In the genomic region with DNA sequence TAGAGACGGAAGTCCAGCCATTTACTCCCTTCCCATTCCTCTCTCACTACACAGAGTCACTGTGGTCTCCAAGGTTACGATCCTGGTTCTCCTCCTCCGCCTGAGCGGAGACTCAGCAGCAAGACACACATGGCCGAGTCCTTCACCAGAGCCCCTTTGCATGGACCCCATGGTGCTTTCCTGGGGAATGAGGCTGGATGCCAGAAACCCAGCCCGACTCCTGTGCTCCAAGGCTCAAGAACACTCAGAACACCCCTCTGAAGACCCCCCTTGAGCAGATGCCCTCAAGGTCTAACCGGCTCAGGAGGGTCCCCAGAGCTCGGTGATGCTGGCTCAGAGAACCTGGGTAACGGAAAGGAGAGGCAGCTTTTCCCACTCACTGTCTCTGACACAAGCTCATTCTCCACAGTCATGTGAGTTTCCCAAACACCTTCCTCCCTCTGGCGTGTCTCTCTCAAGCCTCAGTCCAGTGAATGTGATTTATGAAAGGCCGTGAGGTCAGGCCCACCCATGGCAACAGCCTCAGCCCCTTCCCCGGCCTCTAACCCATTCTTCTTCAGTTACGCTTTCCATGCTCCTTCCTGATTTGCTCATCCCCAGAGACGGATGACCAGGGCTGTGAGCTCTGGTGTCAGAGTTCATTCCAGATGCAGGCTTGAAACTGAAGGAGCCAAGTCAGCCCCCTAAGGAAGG, we compare ENCODE assay signal across 25 cellular contexts.
A peak's percentile ranks its signal among the peaks of the same experiment; 100 is the strongest.
DNase-seq lines count a peak whose midpoint lies in the region; ATAC-seq, FAIRE-seq and TF ChIP-seq lines count a peak whose summit lies in the region.
"Had no signal": no experiment of that assay in that cellular context is flagged by ENCODE, and none has a peak within 500 bp of the region (broad histone marks: within the 10 kb centered on the region; RNA-seq: fewer than 3 reads in every experiment).

No MANE protein-coding gene starts in this region.

- CTCF ChIA-PET in SK-N-SH (lab: Yijun Ruan, JAX) = interaction anchor here (0.9 kb wide), 1 partner anchor 392 kb away, joined by 4 read pairs; no protein-coding TSS in a partner anchor

- no peaks in the 10 kb centered on the region for H4K20me1 ChIP-seq in astrocyte (ENCODE audit: insufficient read depth, low read length)
- H4K20me1 ChIP-seq in SK-N-SH (ENCODE audit: insufficient read depth) = no peaks in the 10 kb centered on the region

- H3K4me2 ChIP-seq in astrocyte (ENCODE audit: low read length) (no peak overlapping the region), SK-N-SH (no peak overlapping the region)
- H3K4me2 ChIP-seq: BLaER1 treated with 17β-estradiol and CSF1 and Interleukin-3, amounts not matched to agents 10 nM and 100 nM; KMS-11 had no signal

- peaks cover 5% of the 10 kb centered on the region for H3K27me3 Mint-ChIP-seq in astrocyte (ENCODE audit: low read depth, unreplicated experiment)
- peaks cover 10% of the 10 kb centered on the region for H3K27me3 Mint-ChIP-seq in nephron progenitor cell (ENCODE audit: low read depth, poor library complexity)

- ATAC-seq in body of pancreas = no peak
- ATAC-seq: HCT116, Right ventricle myocardium inferior had no signal

- H3K27ac Mint-ChIP-seq in astrocyte (ENCODE audit: unreplicated experiment) (no peak overlapping the region), nephron progenitor cell (peak overlapping the region; percentile 96)
- H3K27ac Mint-ChIP-seq: CD4-positive, alpha-beta memory T cell had no signal

- H3K4me3 ChIP-seq in astrocyte (ENCODE audit: insufficient read depth, low read depth, low read length) = no peak overlapping the region
- H3K4me3 ChIP-seq in spleen = no peak overlapping the region
- H3K4me3 ChIP-seq in SK-N-SH (ENCODE audit: low read depth in 2 of 2, low read length in 1 of 2) = no peak overlapping the region
- no peak overlapping the region for H3K4me3 ChIP-seq in body of pancreas
- H3K4me3 ChIP-seq: BLaER1 treated with 17β-estradiol and CSF1 and Interleukin-3, amounts not matched to agents 10 nM and 100 nM; Peyer's patch had no signal

- intact Hi-C loops in spleen (cut with DNase I; ENCODE audit: low total_unique reads) (no loop called here), body of pancreas (cut with DNase I) (no loop called here)

- TF ChIP-seq CTCF in astrocyte (IDR thresholded peaks at IDR 0.05; ENCODE audit: insufficient read depth, low read depth, low read length) (no peak), nephron progenitor cell (IDR thresholded peaks at IDR 0.05) (no peak), spleen (IDR thresholded peaks at IDR 0.05 in 8 of 11, conservative IDR thresholded peaks at IDR 0.05 in 3 of 11) (no peak), SK-N-SH (IDR thresholded peaks at IDR 0.05) (no peak), body of pancreas (IDR thresholded peaks at IDR 0.05) (no peak)

- TF ChIP-seq POLR2A in spleen (IDR thresholded peaks at IDR 0.05) (no peak), body of pancreas (IDR thresholded peaks at IDR 0.05) (no peak)

- H3K4me1 ChIP-seq in astrocyte (ENCODE audit: insufficient read depth, low read length) (no peaks in the 10 kb centered on the region), spleen (peaks cover 0 to 3% (median 0%) of the 10 kb centered on the region in 6 donors), SK-N-SH (ENCODE audit: control insufficient read depth in 1 of 2, insufficient read depth in 2 of 2, low read depth in 1 of 2, low read length in 1 of 2) (no peaks in the 10 kb centered on the region), body of pancreas (no peaks in the 10 kb centered on the region)
- H3K4me1 ChIP-seq: Caco-2, Peyer's patch had no signal

- H3K9me3 ChIP-seq in astrocyte (ENCODE audit: insufficient read depth, low read depth, low read length) = no peaks in the 10 kb centered on the region
- peaks cover 0 to 2% (median under 1%) of the 10 kb centered on the region in 8 donors for H3K9me3 ChIP-seq in spleen
- no peaks in the 10 kb centered on the region for H3K9me3 ChIP-seq in SK-N-SH
- H3K9me3 ChIP-seq in body of pancreas = no peaks in the 10 kb centered on the region
- H3K9me3 ChIP-seq: Caco-2, Peyer's patch had no signal

- POLR2A ChIA-PET in SK-N-SH (lab: Yijun Ruan, JAX) = no interaction called here

- no peak for TF ChIP-seq RAD21 in SK-N-SH (IDR thresholded peaks at IDR 0.05; ENCODE audit: low read length)

- TF ChIP-seq EP300 in SK-N-SH (IDR thresholded peaks at IDR 0.05; ENCODE audit: borderline replicate concordance in 1 of 2, low read depth in 1 of 2, low read length in 1 of 2) = no peak

- WGBS in spleen, 5 donors = 74 to 86% (median 79%) methylated on average over 14 of the region's 14 CpGs
- 91% methylated on average over 11 of the region's 14 CpGs for WGBS in SK-N-SH (ENCODE audit: low lambda C conversion rate)
- 71 to 76% methylated on average over 10 to 14 of the region's 14 CpGs for WGBS in body of pancreas, 2 donors

- H3K79me2 ChIP-seq in astrocyte (ENCODE audit: insufficient read depth, low read length) = no peaks in the 10 kb centered on the region
- H3K79me2 ChIP-seq in SK-N-SH (ENCODE audit: insufficient read depth) = no peaks in the 10 kb centered on the region

- peaks cover 5% of the 10 kb centered on the region for H3K36me3 Mint-ChIP-seq in astrocyte (ENCODE audit: low read depth, unreplicated experiment)
- peaks cover 11% of the 10 kb centered on the region for H3K36me3 Mint-ChIP-seq in nephron progenitor cell (ENCODE audit: low read depth)
- H3K36me3 Mint-ChIP-seq: CD4-positive, alpha-beta memory T cell had no signal

- H3K4me1 Mint-ChIP-seq in astrocyte (ENCODE audit: low read depth, unreplicated experiment) (no peaks in the 10 kb centered on the region), nephron progenitor cell (peaks cover 52% of the 10 kb centered on the region)

- H3K4me3 Mint-ChIP-seq in astrocyte (ENCODE audit: unreplicated experiment) (peak overlapping the region; percentile 48), nephron progenitor cell (peak overlapping the region; percentile 56)
- H3K4me3 Mint-ChIP-seq: CD4-positive, alpha-beta memory T cell had no signal

- H3K9me2 ChIP-seq in SK-N-SH = no peaks in the 10 kb centered on the region

- no peaks in the 10 kb centered on the region for H3K9me3 Mint-ChIP-seq in astrocyte (ENCODE audit: unreplicated experiment)
- peaks cover 13% of the 10 kb centered on the region for H3K9me3 Mint-ChIP-seq in nephron progenitor cell

- H3K9ac ChIP-seq in astrocyte (ENCODE audit: low read length) (no peak overlapping the region), SK-N-SH (no peak overlapping the region)
- H3K9ac ChIP-seq: BLaER1 treated with 17β-estradiol and CSF1 and Interleukin-3, amounts not matched to agents 10 nM and 100 nM; KMS-11 had no signal

- no peak overlapping the region for H3K27ac ChIP-seq in astrocyte (ENCODE audit: low read depth, low read length)
- no peak overlapping the region for H3K27ac ChIP-seq in spleen
- H3K27ac ChIP-seq in SK-N-SH (ENCODE audit: low read depth in 2 of 2, low read length in 1 of 2) = no peak overlapping the region
- H3K27ac ChIP-seq in body of pancreas = no peak overlapping the region
- H3K27ac ChIP-seq: 22Rv1; BLaER1 treated with 17β-estradiol and CSF1 and Interleukin-3, amounts not matched to agents 10 nM and 100 nM; KMS-11; Peyer's patch had no signal

- H3K27me3 ChIP-seq in astrocyte (ENCODE audit: insufficient read depth, low read length) (no peaks in the 10 kb centered on the region), spleen (replicated peaks in 1 of 7) (peaks cover 0 to 9% (median 0%) of the 10 kb centered on the region in 7 donors), SK-N-SH (ENCODE audit: insufficient read depth) (no peaks in the 10 kb centered on the region), body of pancreas (no peaks in the 10 kb centered on the region)
- H3K27me3 ChIP-seq: Peyer's patch had no signal

- no peak for FAIRE-seq in astrocyte (lab: Jason Lieb, UNC)
- FAIRE-seq: GM12891 had no signal

- no peaks in the 10 kb centered on the region for H3K36me3 ChIP-seq in astrocyte (ENCODE audit: insufficient read depth, low read length)
- H3K36me3 ChIP-seq in spleen = no peaks in the 10 kb centered on the region
- H3K36me3 ChIP-seq in SK-N-SH (replicated peaks in 1 of 2; ENCODE audit: control insufficient read depth in 1 of 2, insufficient read depth in 2 of 2, low read length in 1 of 2) = no peaks in the 10 kb centered on the region
- no peaks in the 10 kb centered on the region for H3K36me3 ChIP-seq in body of pancreas (replicated peaks in 1 of 2; ENCODE audit: insufficient read depth in 1 of 2, low read depth in 2 of 2)
- H3K36me3 ChIP-seq: BLaER1 treated with 17β-estradiol and CSF1 and Interleukin-3, amounts not matched to agents 10 nM and 100 nM; Peyer's patch had no signal

- no peaks in the 10 kb centered on the region for H3F3A ChIP-seq in SK-N-SH (replicated peaks; ENCODE audit: insufficient read depth)

- peak; percentile 54 for DNase-seq in activated effector memory CD4-positive, alpha-beta T cell treated with anti-CD3 and anti-CD28 coated beads, Interleukin-2, amount 50 U/mL, for 16 hours
- no peak for DNase-seq in activated effector memory CD4-positive, alpha-beta T cell treated with Interleukin-2 at 50 U/mL for 16 hours
- no peak for DNase-seq in astrocyte (ENCODE audit: low read depth)
- DNase-seq in nephron progenitor cell = peak; percentile 65
- peak; percentile 47 for DNase-seq in spleen
- no peak for DNase-seq in SK-N-SH
- DNase-seq in body of pancreas = no peak
- no peak for DNase-seq in activated CD4-positive, CD25-positive, alpha-beta regulatory T cell treated with anti-CD3 and anti-CD28 coated beads, Interleukin-2, amount 50 U/mL, for 72 hours
- DNase-seq: ACHN; Caco-2; CD4-positive, alpha-beta memory T cell; DMS153; NCI-H1105; NCI-H2029 treated with DMSO at 0.1 percent for 48 hours; NCI-H2171; NCI-H345; NCI-H524 treated with DMSO at 0.1 percent for 48 hours; NCI-H82 had no signal

- no peak overlapping the region for H2AFZ ChIP-seq in astrocyte (ENCODE audit: low read depth, low read length)
- H2AFZ ChIP-seq in SK-N-SH (ENCODE audit: low read depth) = no peak overlapping the region

TF ChIP-seq in SK-N-SH, 30 proteins besides CTCF, POLR2A, EP300 and RAD21 (continues in another document):
- TF ChIP-seq, protein P1, sequence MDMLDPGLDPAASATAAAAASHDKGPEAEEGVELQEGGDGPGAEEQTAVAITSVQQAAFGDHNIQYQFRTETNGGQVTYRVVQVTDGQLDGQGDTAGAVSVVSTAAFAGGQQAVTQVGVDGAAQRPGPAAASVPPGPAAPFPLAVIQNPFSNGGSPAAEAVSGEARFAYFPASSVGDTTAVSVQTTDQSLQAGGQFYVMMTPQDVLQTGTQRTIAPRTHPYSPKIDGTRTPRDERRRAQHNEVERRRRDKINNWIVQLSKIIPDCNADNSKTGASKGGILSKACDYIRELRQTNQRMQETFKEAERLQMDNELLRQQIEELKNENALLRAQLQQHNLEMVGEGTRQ (IDR thresholded peaks at IDR 0.05; ENCODE audit: borderline replicate concordance, low read depth, low read length) = no peak
- no peak for TF ChIP-seq YY1 (IDR thresholded peaks at IDR 0.05; ENCODE audit: low read depth)
- no peak for TF ChIP-seq SIN3A (IDR thresholded peaks at IDR 0.05; ENCODE audit: borderline replicate concordance, low read depth, low read length)
- TF ChIP-seq CHD2 (IDR thresholded peaks at IDR 0.05; ENCODE audit: low read length, partially characterized antibody) = no peak

Comparison
In these comparisons a context has a peak if more than half of its experiments do, and no peak if none do; other contexts are left out.
1. DNase-seq: peak in activated effector memory CD4-positive, alpha-beta T cell treated with anti-CD3 and anti-CD28 coated beads, Interleukin-2, amount 50 U/mL, for 16 hours (single experiment), nephron progenitor cell (single experiment) and spleen (single experiment); none in activated effector memory CD4-positive, alpha-beta T cell treated with Interleukin-2 at 50 U/mL for 16 hours (single experiment), astrocyte (single experiment), SK-N-SH (single experiment), body of pancreas (0 of 4) and activated CD4-positive, CD25-positive, alpha-beta regulatory T cell treated with anti-CD3 and anti-CD28 coated beads, Interleukin-2, amount 50 U/mL, for 72 hours (single experiment).